In genomic region chr4:48237996-48238645, GRCh38 we compare ENCODE assay signal across 15 cellular contexts. TPM values are rescaled to one million over a fixed set of nuclear protein-coding genes. Genes with fewer than 3 reads are reported as not detected.
DNase-seq lines count a peak whose midpoint lies in the region; ATAC-seq and TF ChIP-seq lines count a peak whose summit lies in the region.
"Had no signal": no experiment of that assay in that cellular context is flagged by ENCODE, and none has a peak within 500 bp of the region (broad histone marks: within the 10 kb centered on the region; RNA-seq: fewer than 3 reads in every experiment).

No MANE protein-coding gene starts in this region.

- DNase-seq in HT-29 (ENCODE audit: low spot score) (peak; percentile 45), NCI-H774 (lab: John Stamatoyannopoulos, UW) (peak; percentile 6), epithelial cell of proximal tubule (ENCODE audit: low read depth) (peak; percentile 40), omental fat pad (ENCODE audit: low spot score) (no peak), NK-92 (lab: John Stamatoyannopoulos, UW; ENCODE audit: unreplicated experiment) (no peak), DMS79 treated with DMSO at 0.1 percent for 48 hours (lab: John Stamatoyannopoulos, UW) (no peak)
- DNase-seq: activated CD4-positive, alpha-beta T cell treated with anti-CD3 and anti-CD28 coated beads, Interleukin-2, amount 50 U/mL, for 1 hour; endodermal cell; hippocampal formation; ovary; stimulated activated CD4-positive, alpha-beta T cell treated with anti-CD3 and anti-CD28 coated beads, Interleukin-15, amount 100 ng/mL, for 24 hours had no signal

- ATAC-seq in omental fat pad (ENCODE audit: low FRiP score) (peak; percentile 66), HG03460 (IDR thresholded peaks at IDR 0.05; ENCODE audit: unreplicated experiment) (no peak), HG02763 (IDR thresholded peaks at IDR 0.05; ENCODE audit: unreplicated experiment) (no peak)
- ATAC-seq: Panc1 had no signal

- H3K4me3 ChIP-seq in epithelial cell of proximal tubule (ENCODE audit: low read depth, low read length): no peak overlapping the region
- H3K4me3 ChIP-seq: ovary, thoracic aorta had no signal

- TF ChIP-seq CTCF in epithelial cell of proximal tubule (conservative IDR thresholded peaks at IDR 0.05; ENCODE audit: low read depth, low read length) (no peak), omental fat pad (IDR thresholded peaks at IDR 0.05) (no peak)

RNA-seq across cellular contexts. Expression of gene TEC, which starts 31.5 kb away (rescaled TPM):
- total RNA-seq in HT-29 (2014; rRNA removed; shearing (Covaris generic)): 1.2 and 3.2 TPM in 2 replicates
- total RNA-seq in epithelial cell of proximal tubule (1.3 and 1.4 TPM in 2 replicates), omental fat pad (1 to 10 TPM; 2.6 to 4.8 (median 3.9) TPM)

Comparison
In these comparisons a context has a peak if more than half of its experiments do, and no peak if none do; other contexts are left out.
1. DNase-seq: peak in HT-29 (single experiment), NCI-H774 (single experiment) and epithelial cell of proximal tubule (single experiment); none in omental fat pad (single experiment), NK-92 (single experiment) and DMS79 treated with DMSO at 0.1 percent for 48 hours (single experiment).